In genomic region chr6:12344949-12345693, GRCh38 we compare ENCODE assay signal across 18 cellular contexts. TPM values are rescaled to one million over a fixed set of nuclear protein-coding genes. Genes with fewer than 3 reads are reported as not detected.
A peak's percentile ranks its signal among the peaks of the same experiment; 100 is the strongest.
DNase-seq lines count a peak whose midpoint lies in the region; ATAC-seq, FAIRE-seq and TF ChIP-seq lines count a peak whose summit lies in the region.
"Had no signal": no experiment of that assay in that cellular context is flagged by ENCODE, and none has a peak within 500 bp of the region (broad histone marks: within the 10 kb centered on the region; RNA-seq: fewer than 3 reads in every experiment).

No MANE protein-coding gene starts in this region.

- in situ Hi-C loops in GM12878 (cut with MboI): no loop called here

- H4K20me1 ChIP-seq in GM12878 (ENCODE audit: control insufficient read depth, insufficient read depth): no peaks in the 10 kb centered on the region
- H4K20me1 ChIP-seq in hepatocyte (ENCODE audit: insufficient read depth, poor library complexity, severe bottlenecking): no peaks in the 10 kb centered on the region

- DNase-seq in DMS53 treated with DMSO at 0.1 percent for 48 hours (lab: John Stamatoyannopoulos, UW; ENCODE audit: unreplicated experiment) (peak; percentile 12), GM12878 (ENCODE audit: low read depth, low spot score) (no peak), hepatocyte (ENCODE audit: low spot score) (no peak), tibial artery (no peak), kidney glomerular epithelial cell (lab: John Stamatoyannopoulos, UW) (no peak), Ammon's horn (ENCODE audit: low spot score) (no peak), iPS-NIHi11 (ENCODE audit: low spot score) (no peak), NCI-H187 (lab: John Stamatoyannopoulos, UW) (no peak)
- DNase-seq: DND-41, GM23248, KBM-7, NCI-H1436 treated with DMSO at 0.1 percent for 48 hours, NCI-H2081 treated with DMSO at 0.1 percent for 48 hours, NCI-H510A, NCI-H774, PC-3 had no signal

- WGBS in GM12878 (ENCODE audit: insufficient coverage, insufficient replicate concordance, low lambda C conversion rate, missing lambda C conversion rate): 21% methylated on average over 6 of the region's 6 CpGs
- 78% methylated on average over 6 of the region's 6 CpGs for WGBS in hepatocyte (ENCODE audit: low lambda C conversion rate, missing lambda C conversion rate)

- H3K4me3 ChIP-seq in GM12878 (no peak overlapping the region), hepatocyte (no peak overlapping the region), tibial artery (no peak overlapping the region)
- H3K4me3 ChIP-seq: GM23248 had no signal

- BruUV-seq in GM12878 (replicated peaks; lab: Mats Ljungman, UMichigan): no TSS peak

- H3K9me3 ChIP-seq in GM12878 (replicated peaks; ENCODE audit: control insufficient read depth, insufficient read depth, low read length) (no peaks in the 10 kb centered on the region; the same call in 2 of the 3 replicates), hepatocyte (ENCODE audit: low read depth) (no peaks in the 10 kb centered on the region), tibial artery (no peaks in the 10 kb centered on the region)

- H3K4me2 ChIP-seq in GM12878 (ENCODE audit: control insufficient read depth, insufficient read depth) (no peak overlapping the region), hepatocyte (no peak overlapping the region)

- TF ChIP-seq EP300 in GM12878 (IDR thresholded peaks at IDR 0.05; ENCODE audit: borderline replicate concordance in 1 of 2, control insufficient read depth in 1 of 2, low read depth in 2 of 2, low read length in 2 of 2): no peak

- no peak overlapping the region for H3K27ac ChIP-seq in GM12878 (ENCODE audit: control insufficient read depth, insufficient read depth)
- peak overlapping the region; percentile 90 for H3K27ac ChIP-seq in hepatocyte
- peak overlapping the region; percentile 72 to 85 for H3K27ac ChIP-seq in tibial artery
- H3K27ac ChIP-seq: GM23248 had no signal

- H3K36me3 ChIP-seq in GM12878 (ENCODE audit: control insufficient read depth in 2 of 2, insufficient read depth in 2 of 2, low read length in 1 of 2) (no peaks in the 10 kb centered on the region), hepatocyte (replicated peaks; ENCODE audit: insufficient read depth, low read depth) (no peaks in the 10 kb centered on the region), tibial artery (no peaks in the 10 kb centered on the region)

- H2AFZ ChIP-seq in GM12878 (ENCODE audit: control insufficient read depth, low read depth, low read length) (no peak overlapping the region), hepatocyte (no peak overlapping the region)
- H2AFZ ChIP-seq: GM23248 had no signal

- FAIRE-seq in GM12878 (lab: Jason Lieb, UNC): no peak
- FAIRE-seq: G401.6, GM18507 had no signal

- no peak for TF ChIP-seq CTCF in GM12878 (IDR thresholded peaks at IDR 0.05 in 2 of 3, conservative IDR thresholded peaks at IDR 0.05 in 1 of 3; ENCODE audit: control insufficient read depth in 2 of 3, extremely low read depth in 1 of 3, insufficient read depth in 1 of 3, low read depth in 3 of 3, low read length in 3 of 3)
- no peak for TF ChIP-seq CTCF in hepatocyte (IDR thresholded peaks at IDR 0.05; ENCODE audit: poor library complexity)
- no peak for TF ChIP-seq CTCF in tibial artery (IDR thresholded peaks at IDR 0.05)

- H3K27me3 ChIP-seq in GM12878 (replicated peaks in 1 of 2; ENCODE audit: control insufficient read depth in 2 of 2, insufficient read depth in 2 of 2, low read length in 1 of 2) (no peaks in the 10 kb centered on the region), hepatocyte (no peaks in the 10 kb centered on the region), tibial artery (no peaks in the 10 kb centered on the region)

- RAD21 ChIA-PET in GM12878 (lab: Charles Lee; ENCODE audit: unreplicated experiment): interaction anchor here (0.7 to 0.9 kb wide), 2 partner anchors 10 to 34 kb away, joined by 3 to 4 read pairs; no protein-coding TSS in a partner anchor

- H3K79me2 ChIP-seq in GM12878 (ENCODE audit: control insufficient read depth, insufficient read depth, low read length): no peaks in the 10 kb centered on the region
- H3K79me2 ChIP-seq in hepatocyte: no peaks in the 10 kb centered on the region

- ATAC-seq in GM12878: no peak
- ATAC-seq: PC-3 had no signal

- POLR2A ChIA-PET in GM12878 (lab: Charles Lee): interaction anchor here (0.6 to 2.1 kb wide), 4 partner anchors 10 to 25 kb away, joined by 3 to 7 read pairs (median 4); no protein-coding TSS in a partner anchor

- no peak for TF ChIP-seq POLR2A in GM12878 (IDR thresholded peaks at IDR 0.05; ENCODE audit: low read depth, low read length)

- CTCF ChIA-PET in GM12878 (lab: Yijun Ruan, JAX): interaction anchor here (1.3 to 1.6 kb wide), 2 partner anchors 11 to 138 kb away, joined by 5 read pairs; no protein-coding TSS in a partner anchor

- H3K9ac ChIP-seq in GM12878 (ENCODE audit: control insufficient read depth, insufficient read depth, low read length): no peak overlapping the region
- H3K9ac ChIP-seq: GM23248 had no signal

- no peak for TF ChIP-seq RAD21 in GM12878 (IDR thresholded peaks at IDR 0.05; ENCODE audit: insufficient read depth, low read depth, low read length)

- intact Hi-C loops in GM12878 (cut with micrococcal nuclease; ENCODE audit: unreplicated experiment) (no loop called here), tibial artery (cut with DNase I; ENCODE audit: low total_unique reads) (loop anchor here (5.0 kb wide), 1 partner anchor 732 kb away; no protein-coding TSS in a partner anchor)

- H3K9me2 ChIP-seq in hepatocyte (replicated peaks; ENCODE audit: insufficient read depth): no peaks in the 10 kb centered on the region

- H3K4me1 ChIP-seq in GM12878 (ENCODE audit: control insufficient read depth, insufficient read depth, low read length) (no peaks in the 10 kb centered on the region), hepatocyte (ENCODE audit: insufficient read depth) (peaks cover 40% of the 10 kb centered on the region), tibial artery (peaks cover 0 to 68% (median 32%) of the 10 kb centered on the region in 4 donors)

- SMC1A ChIA-PET in GM12878 (lab: Charles Lee; ENCODE audit: uncharacterized antibody, unreplicated experiment): interaction anchor here (0.8 to 6.6 kb wide), 6 partner anchors 10 to 18 kb away, joined by 3 to 37 read pairs (median 10); no protein-coding TSS in a partner anchor

TF ChIP-seq in GM12878, 131 proteins besides CTCF, POLR2A, EP300 and RAD21:
- TF ChIP-seq CBX3 (IDR thresholded peaks at IDR 0.05; ENCODE audit: borderline replicate concordance, low read depth) (no peak), E4F1 (IDR thresholded peaks at IDR 0.05; ENCODE audit: borderline replicate concordance, partially characterized antibody) (no peak), SUPT20H (IDR thresholded peaks at IDR 0.05; ENCODE audit: borderline replicate concordance, control insufficient read depth, low read depth, low read length) (no peak), SPI1 (IDR thresholded peaks at IDR 0.05; ENCODE audit: borderline replicate concordance, insufficient read depth, low read depth, low read length) (peak; percentile 9; the same call in 1 of the 2 replicates), EED (IDR thresholded peaks at IDR 0.05; ENCODE audit: low read depth) (0 out of 2 replicates have a peak, but pooled peaks have one; percentile 21), YBX1 (IDR thresholded peaks at IDR 0.05) (no peak)

RNA-seq across cellular contexts. Expression of gene EDN1, which starts 55.0 kb away (rescaled TPM):
- total RNA-seq in GM12878 (2013; cell fraction: nucleolus; rRNA removed): 2.9 and 3.6 TPM in 2 replicates
- total RNA-seq in GM12878 (2014; rRNA removed): 2.3 and 3.7 TPM in 2 replicates
- 4.1 and 4.2 TPM in 2 replicates for total RNA-seq in GM12878 (2014; rRNA removed; fragmentation: Illumina TruSeq; extraction: Trizol)
- 3.0 and 3.5 TPM in 2 replicates for total RNA-seq in GM12878 (2021)
- polyA plus RNA-seq in GM12878 (2011; ENCODE audit: low read depth): 0.96 TPM
- polyA plus RNA-seq in GM12878 (2011; rRNA removed): 6.6 and 9.6 TPM in 2 replicates
- polyA plus RNA-seq in GM12878 (2011; cell fraction: cytosol; rRNA removed): 4.1 and 5.9 TPM in 2 replicates
- 9.2 and 10.0 TPM in 2 replicates for polyA plus RNA-seq in GM12878 (2011; cell fraction: nucleus; rRNA removed)
- 1.3 and 1.5 TPM in 2 replicates for polyA plus RNA-seq in GM12878 (2012)
- 4.9 and 5.3 TPM in 2 replicates for polyA plus RNA-seq in GM12878 (2014; fragmentation: Illumina TruSeq; extraction: Trizol)
- polyA plus RNA-seq in GM12878 (2014; fragmentation: Nextera tagmentation; extraction: Ambion mirVana): 1 to 10 TPM; 2.0 to 2.5 TPM
- 2.5 and 2.6 TPM in 2 replicates for polyA plus RNA-seq in GM12878 (2014; rRNA removed)
- 1 to 10 TPM; 2.9 to 3.4 TPM for polyA plus RNA-seq in GM12878 (2016; fragmentation: Nextera tagmentation; extraction: Ambion mirVana)
- polyA minus RNA-seq in GM12878 (2011; rRNA and poly(A)+ RNA removed): 4.6 and 6.6 TPM in 2 replicates
- 2.3 and 4.1 TPM in 2 replicates for polyA minus RNA-seq in GM12878 (2011; cell fraction: cytosol; rRNA and poly(A)+ RNA removed)
- 3.9 and 5.5 TPM in 2 replicates for polyA minus RNA-seq in GM12878 (2011; cell fraction: nucleus; rRNA and poly(A)+ RNA removed)
- 25.0 and 26.7 TPM in 2 replicates for total RNA-seq in hepatocyte
- polyA plus RNA-seq in hepatocyte: 40.7 and 41.8 TPM in 2 replicates
